1 cellular context compared by ENCODE assay signal in the genomic region with DNA sequence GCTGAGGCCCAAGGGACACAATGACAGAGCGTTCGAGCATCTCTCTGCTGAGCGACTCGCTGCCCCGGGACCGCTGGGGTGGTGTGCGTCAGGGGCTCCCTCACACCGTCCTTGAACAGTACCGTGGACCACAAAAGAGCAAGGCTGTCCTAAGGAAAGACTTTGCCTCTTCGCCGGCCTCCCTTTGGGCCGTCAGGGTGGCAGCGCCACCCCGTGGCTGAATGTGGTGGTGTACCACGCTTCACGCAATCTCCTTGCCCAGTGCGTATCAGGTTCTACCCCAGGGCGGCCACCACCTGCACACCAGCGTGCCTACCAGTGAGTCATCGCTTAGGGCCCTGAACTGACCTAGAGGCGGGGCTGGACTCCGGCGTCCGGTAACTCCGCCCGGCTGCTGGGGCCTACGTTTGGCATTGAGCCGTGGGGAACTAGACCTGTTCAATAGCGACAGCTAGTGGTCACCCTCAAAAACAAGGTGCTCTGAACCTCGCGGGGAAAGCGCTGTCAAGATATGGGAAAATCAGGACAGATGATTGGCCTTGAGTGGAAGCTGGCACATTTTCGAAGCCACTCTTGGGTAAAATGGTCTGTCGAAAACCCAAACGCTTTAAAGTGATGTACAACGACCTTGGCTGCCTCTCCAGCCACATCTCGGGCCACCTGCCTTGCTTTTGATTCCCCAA.
A peak's percentile ranks its signal among the peaks of the same experiment; 100 is the strongest.
TF ChIP-seq lines count a peak whose summit lies in the region.

No MANE protein-coding gene starts in this region.

TF ChIP-seq in HepG2, 621 proteins besides CTCF, POLR2A, EP300 and RAD21 (continued from another document and continues in another):
- TF ChIP-seq, protein P1, sequence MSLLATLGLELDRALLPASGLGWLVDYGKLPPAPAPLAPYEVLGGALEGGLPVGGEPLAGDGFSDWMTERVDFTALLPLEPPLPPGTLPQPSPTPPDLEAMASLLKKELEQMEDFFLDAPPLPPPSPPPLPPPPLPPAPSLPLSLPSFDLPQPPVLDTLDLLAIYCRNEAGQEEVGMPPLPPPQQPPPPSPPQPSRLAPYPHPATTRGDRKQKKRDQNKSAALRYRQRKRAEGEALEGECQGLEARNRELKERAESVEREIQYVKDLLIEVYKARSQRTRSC (CRISPR knock-in tag; IDR thresholded peaks at IDR 0.05; ENCODE audit: low read depth), result no peak
- TF ChIP-seq FOXA1 (IDR thresholded peaks at IDR 0.05) (no peak), FOXA1 (CRISPR knock-in tag; IDR thresholded peaks at IDR 0.05) (no peak), MTA1 (CRISPR knock-in tag; IDR thresholded peaks at IDR 0.05; ENCODE audit: borderline replicate concordance) (peak; percentile 76; the same call in 1 of the 2 replicates), KLF16 (CRISPR knock-in tag; IDR thresholded peaks at IDR 0.05) (peak in 1 of 2 experiments; percentile 64; a peak in 1 of 4 replicates), ZNF451 (CRISPR knock-in tag; IDR thresholded peaks at IDR 0.05) (no peak), DR1 (CRISPR knock-in tag; IDR thresholded peaks at IDR 0.05) (0 out of 2 replicates have a peak, but pooled peaks have one; percentile 37), ZNF83 (CRISPR knock-in tag; IDR thresholded peaks at IDR 0.05; ENCODE audit: borderline replicate concordance) (no peak), KDM5B (CRISPR knock-in tag; IDR thresholded peaks at IDR 0.05; ENCODE audit: borderline replicate concordance) (no peak; the same call in 1 of the 2 replicates), MAFK (conservative IDR thresholded peaks at IDR 0.05 in 1 of 2, IDR thresholded peaks at IDR 0.05 in 1 of 2; ENCODE audit: low read length in 2 of 2) (no peak), HOXD1 (CRISPR knock-in tag; IDR thresholded peaks at IDR 0.05) (no peak), ZBTB38 (CRISPR knock-in tag; IDR thresholded peaks at IDR 0.05) (no peak; the same call in 1 of the 2 replicates), PTBP1 (IDR thresholded peaks at IDR 0.05; ENCODE audit: low read depth, low read length, poor library complexity, severe bottlenecking) (peak; percentile 73), TFDP1 (CRISPR knock-in tag; IDR thresholded peaks at IDR 0.05; ENCODE audit: borderline replicate concordance) (peak; percentile 47; the same call in 1 of the 2 replicates), CBX1 (IDR thresholded peaks at IDR 0.05; ENCODE audit: low read depth) (no peak), NFAT5 (CRISPR knock-in tag; IDR thresholded peaks at IDR 0.05) (no peak), NBN (conservative IDR thresholded peaks at IDR 0.05) (no peak), ZNF879 (CRISPR knock-in tag; IDR thresholded peaks at IDR 0.05) (peak; percentile 25; the same call in 1 of the 2 replicates), RFX1 (IDR thresholded peaks at IDR 0.05) (no peak), ZBTB7A (CRISPR knock-in tag; IDR thresholded peaks at IDR 0.05) (no peak), ZSCAN9 (CRISPR knock-in tag; IDR thresholded peaks at IDR 0.05; ENCODE audit: borderline replicate concordance) (no peak), FOXO1 (CRISPR knock-in tag; IDR thresholded peaks at IDR 0.05) (no peak)
- TF ChIP-seq, protein P2, sequence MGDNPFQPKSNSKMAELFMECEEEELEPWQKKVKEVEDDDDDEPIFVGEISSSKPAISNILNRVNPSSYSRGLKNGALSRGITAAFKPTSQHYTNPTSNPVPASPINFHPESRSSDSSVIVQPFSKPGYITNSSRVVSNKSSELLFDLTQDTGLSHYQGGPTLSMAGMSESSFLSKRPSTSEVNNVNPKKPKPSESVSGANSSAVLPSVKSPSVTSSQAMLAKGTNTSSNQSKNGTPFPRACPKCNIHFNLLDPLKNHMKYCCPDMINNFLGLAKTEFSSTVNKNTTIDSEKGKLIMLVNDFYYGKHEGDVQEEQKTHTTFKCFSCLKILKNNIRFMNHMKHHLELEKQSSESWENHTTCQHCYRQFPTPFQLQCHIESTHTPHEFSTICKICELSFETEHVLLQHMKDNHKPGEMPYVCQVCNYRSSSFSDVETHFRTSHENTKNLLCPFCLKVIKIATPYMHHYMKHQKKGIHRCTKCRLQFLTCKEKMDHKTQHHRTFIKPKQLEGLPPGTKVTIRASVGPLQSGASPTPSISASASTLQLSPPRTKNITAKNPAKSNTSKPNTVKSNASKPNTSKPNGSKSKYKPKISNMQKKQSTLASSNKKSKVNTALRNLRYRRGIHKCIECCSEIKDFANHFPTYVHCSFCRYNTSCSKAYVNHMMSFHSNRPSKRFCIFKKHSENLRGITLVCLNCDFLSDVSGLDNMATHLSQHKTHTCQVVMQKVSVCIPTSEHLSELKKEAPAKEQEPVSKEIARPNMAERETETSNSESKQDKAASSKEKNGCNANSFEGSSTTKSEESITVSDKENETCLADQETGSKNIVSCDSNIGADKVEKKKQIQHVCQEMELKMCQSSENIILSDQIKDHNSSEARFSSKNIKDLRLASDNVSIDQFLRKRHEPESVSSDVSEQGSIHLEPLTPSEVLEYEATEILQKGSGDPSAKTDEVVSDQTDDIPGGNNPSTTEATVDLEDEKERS (CRISPR knock-in tag; IDR thresholded peaks at IDR 0.05), result no peak
- TF ChIP-seq, protein P3, sequence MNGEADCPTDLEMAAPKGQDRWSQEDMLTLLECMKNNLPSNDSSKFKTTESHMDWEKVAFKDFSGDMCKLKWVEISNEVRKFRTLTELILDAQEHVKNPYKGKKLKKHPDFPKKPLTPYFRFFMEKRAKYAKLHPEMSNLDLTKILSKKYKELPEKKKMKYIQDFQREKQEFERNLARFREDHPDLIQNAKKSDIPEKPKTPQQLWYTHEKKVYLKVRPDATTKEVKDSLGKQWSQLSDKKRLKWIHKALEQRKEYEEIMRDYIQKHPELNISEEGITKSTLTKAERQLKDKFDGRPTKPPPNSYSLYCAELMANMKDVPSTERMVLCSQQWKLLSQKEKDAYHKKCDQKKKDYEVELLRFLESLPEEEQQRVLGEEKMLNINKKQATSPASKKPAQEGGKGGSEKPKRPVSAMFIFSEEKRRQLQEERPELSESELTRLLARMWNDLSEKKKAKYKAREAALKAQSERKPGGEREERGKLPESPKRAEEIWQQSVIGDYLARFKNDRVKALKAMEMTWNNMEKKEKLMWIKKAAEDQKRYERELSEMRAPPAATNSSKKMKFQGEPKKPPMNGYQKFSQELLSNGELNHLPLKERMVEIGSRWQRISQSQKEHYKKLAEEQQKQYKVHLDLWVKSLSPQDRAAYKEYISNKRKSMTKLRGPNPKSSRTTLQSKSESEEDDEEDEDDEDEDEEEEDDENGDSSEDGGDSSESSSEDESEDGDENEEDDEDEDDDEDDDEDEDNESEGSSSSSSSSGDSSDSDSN (CRISPR knock-in tag; IDR thresholded peaks at IDR 0.05), result peak; percentile 96
- TF ChIP-seq, protein P4, sequence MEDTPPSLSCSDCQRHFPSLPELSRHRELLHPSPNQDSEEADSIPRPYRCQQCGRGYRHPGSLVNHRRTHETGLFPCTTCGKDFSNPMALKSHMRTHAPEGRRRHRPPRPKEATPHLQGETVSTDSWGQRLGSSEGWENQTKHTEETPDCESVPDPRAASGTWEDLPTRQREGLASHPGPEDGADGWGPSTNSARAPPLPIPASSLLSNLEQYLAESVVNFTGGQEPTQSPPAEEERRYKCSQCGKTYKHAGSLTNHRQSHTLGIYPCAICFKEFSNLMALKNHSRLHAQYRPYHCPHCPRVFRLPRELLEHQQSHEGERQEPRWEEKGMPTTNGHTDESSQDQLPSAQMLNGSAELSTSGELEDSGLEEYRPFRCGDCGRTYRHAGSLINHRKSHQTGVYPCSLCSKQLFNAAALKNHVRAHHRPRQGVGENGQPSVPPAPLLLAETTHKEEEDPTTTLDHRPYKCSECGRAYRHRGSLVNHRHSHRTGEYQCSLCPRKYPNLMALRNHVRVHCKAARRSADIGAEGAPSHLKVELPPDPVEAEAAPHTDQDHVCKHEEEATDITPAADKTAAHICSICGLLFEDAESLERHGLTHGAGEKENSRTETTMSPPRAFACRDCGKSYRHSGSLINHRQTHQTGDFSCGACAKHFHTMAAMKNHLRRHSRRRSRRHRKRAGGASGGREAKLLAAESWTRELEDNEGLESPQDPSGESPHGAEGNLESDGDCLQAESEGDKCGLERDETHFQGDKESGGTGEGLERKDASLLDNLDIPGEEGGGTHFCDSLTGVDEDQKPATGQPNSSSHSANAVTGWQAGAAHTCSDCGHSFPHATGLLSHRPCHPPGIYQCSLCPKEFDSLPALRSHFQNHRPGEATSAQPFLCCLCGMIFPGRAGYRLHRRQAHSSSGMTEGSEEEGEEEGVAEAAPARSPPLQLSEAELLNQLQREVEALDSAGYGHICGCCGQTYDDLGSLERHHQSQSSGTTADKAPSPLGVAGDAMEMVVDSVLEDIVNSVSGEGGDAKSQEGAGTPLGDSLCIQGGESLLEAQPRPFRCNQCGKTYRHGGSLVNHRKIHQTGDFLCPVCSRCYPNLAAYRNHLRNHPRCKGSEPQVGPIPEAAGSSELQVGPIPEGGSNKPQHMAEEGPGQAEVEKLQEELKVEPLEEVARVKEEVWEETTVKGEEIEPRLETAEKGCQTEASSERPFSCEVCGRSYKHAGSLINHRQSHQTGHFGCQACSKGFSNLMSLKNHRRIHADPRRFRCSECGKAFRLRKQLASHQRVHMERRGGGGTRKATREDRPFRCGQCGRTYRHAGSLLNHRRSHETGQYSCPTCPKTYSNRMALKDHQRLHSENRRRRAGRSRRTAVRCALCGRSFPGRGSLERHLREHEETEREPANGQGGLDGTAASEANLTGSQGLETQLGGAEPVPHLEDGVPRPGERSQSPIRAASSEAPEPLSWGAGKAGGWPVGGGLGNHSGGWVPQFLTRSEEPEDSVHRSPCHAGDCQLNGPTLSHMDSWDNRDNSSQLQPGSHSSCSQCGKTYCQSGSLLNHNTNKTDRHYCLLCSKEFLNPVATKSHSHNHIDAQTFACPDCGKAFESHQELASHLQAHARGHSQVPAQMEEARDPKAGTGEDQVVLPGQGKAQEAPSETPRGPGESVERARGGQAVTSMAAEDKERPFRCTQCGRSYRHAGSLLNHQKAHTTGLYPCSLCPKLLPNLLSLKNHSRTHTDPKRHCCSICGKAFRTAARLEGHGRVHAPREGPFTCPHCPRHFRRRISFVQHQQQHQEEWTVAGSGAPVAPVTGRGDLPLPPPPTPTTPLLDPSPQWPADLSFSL (CRISPR knock-in tag; IDR thresholded peaks at IDR 0.05), result no peak
- TF ChIP-seq, protein P5, sequence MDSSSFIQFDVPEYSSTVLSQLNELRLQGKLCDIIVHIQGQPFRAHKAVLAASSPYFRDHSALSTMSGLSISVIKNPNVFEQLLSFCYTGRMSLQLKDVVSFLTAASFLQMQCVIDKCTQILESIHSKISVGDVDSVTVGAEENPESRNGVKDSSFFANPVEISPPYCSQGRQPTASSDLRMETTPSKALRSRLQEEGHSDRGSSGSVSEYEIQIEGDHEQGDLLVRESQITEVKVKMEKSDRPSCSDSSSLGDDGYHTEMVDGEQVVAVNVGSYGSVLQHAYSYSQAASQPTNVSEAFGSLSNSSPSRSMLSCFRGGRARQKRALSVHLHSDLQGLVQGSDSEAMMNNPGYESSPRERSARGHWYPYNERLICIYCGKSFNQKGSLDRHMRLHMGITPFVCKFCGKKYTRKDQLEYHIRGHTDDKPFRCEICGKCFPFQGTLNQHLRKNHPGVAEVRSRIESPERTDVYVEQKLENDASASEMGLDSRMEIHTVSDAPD (CRISPR knock-in tag; IDR thresholded peaks at IDR 0.05), result no peak; the same call in 1 of the 2 replicates
- TF ChIP-seq, protein P6, sequence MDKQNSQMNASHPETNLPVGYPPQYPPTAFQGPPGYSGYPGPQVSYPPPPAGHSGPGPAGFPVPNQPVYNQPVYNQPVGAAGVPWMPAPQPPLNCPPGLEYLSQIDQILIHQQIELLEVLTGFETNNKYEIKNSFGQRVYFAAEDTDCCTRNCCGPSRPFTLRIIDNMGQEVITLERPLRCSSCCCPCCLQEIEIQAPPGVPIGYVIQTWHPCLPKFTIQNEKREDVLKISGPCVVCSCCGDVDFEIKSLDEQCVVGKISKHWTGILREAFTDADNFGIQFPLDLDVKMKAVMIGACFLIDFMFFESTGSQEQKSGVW (CRISPR knock-in tag; IDR thresholded peaks at IDR 0.05; ENCODE audit: borderline replicate concordance), result no peak
